In the genomic region with DNA sequence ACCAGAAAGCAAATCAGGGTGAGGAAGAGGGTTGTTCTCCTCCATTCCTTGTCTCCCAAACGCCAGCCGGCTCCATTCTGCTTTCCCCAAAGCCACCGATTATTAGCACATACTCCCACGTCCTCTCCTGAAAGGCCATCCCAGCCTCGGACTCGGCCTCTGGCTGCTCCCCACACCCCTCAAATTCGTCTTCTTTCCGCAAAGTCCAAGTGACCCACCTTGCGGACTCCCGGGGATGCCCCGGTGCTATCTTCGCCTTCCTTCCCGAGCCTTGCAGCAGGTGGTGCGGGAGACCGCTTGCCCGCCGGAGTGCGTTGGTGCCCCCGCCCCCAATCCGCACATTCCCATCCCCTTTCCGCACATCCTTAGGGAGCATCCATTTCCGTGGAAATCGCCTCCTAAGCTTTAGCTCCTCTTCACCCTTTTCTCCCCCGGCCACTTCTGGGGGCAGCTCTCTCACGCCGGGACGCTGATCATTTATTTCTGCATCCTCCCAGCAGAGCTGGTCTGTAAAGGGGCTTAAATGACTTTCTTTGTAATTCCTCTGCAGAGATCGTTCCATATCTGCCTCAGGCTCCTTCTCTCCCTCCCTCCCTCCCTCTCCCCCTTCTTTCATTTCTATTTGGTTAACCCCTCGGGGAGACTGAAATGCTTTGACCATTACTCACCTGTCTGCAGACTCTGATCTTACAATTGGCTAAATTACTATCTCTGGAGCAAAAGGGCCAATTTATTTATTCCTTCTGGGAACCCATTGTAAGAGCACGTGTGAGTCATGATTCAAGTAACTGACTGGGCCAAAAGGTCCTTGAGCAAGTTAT, we compare ENCODE assay signal across 10 cellular contexts. TPM values are rescaled to one million over a fixed set of nuclear protein-coding genes. Genes with fewer than 3 reads are reported as not detected.
A peak's percentile ranks its signal among the peaks of the same experiment; 100 is the strongest.
DNase-seq lines count a peak whose midpoint lies in the region; ATAC-seq, FAIRE-seq and TF ChIP-seq lines count a peak whose summit lies in the region.
"Had no signal": no experiment of that assay in that cellular context is flagged by ENCODE, and none has a peak within 500 bp of the region (broad histone marks: within the 10 kb centered on the region; RNA-seq: fewer than 3 reads in every experiment).

No MANE protein-coding gene starts in this region.

- H3K9me3 ChIP-seq in cardiac muscle cell (ENCODE audit: low read depth), result no peaks in the 10 kb centered on the region
- H3K9me3 ChIP-seq in lung (ENCODE audit: control insufficient read depth in 2 of 2, insufficient read depth in 1 of 2, low read length in 1 of 2), result peaks cover 0 to 2% of the 10 kb centered on the region in 2 donors

- H3K36me3 ChIP-seq in cardiac muscle cell (no peaks in the 10 kb centered on the region), lung (ENCODE audit: control insufficient read depth in 2 of 2, insufficient read depth in 2 of 2, low read length in 2 of 2) (no peaks in the 10 kb centered on the region)

- DNase-seq in cardiac muscle cell (ENCODE audit: low read depth in 1 of 2, low spot score in 1 of 2) (peak in 1 of 2 donors; percentile 79), left ventricle myocardium superior (no peak), chondrocyte (ENCODE audit: low spot score) (no peak), lung (ENCODE audit: low spot score) (no peak), urothelium cell line (ENCODE audit: low spot score) (peak; percentile 81), NCI-H524 treated with DMSO at 0.1 percent for 48 hours (lab: John Stamatoyannopoulos, UW) (no peak)
- no peak for DNase-seq in stimulated activated CD8-positive, alpha-beta memory T cell treated with anti-CD3 and anti-CD28 coated beads, Interleukin-4, amount 100 ng/mL, for 48 hours
- DNase-seq: NCI-H2081 treated with DMSO at 0.1 percent for 48 hours had no signal

- no peak for FAIRE-seq in urothelium cell line (lab: Jason Lieb, UNC)

- no peaks in the 10 kb centered on the region for H3K36me3 Mint-ChIP-seq in chondrocyte (ENCODE audit: low read depth)

- peaks cover 28% of the 10 kb centered on the region for H3K27me3 Mint-ChIP-seq in chondrocyte (ENCODE audit: low read depth)

- H3K4me3 Mint-ChIP-seq in chondrocyte (ENCODE audit: unreplicated experiment), result peak overlapping the region; percentile 71

- no peaks in the 10 kb centered on the region for H3K9me3 Mint-ChIP-seq in chondrocyte (ENCODE audit: low read depth)
- H3K9me3 Mint-ChIP-seq: dendritic cell treated with granulocyte-macrophage colony-stimulating factor and Interleukin-4, amounts not matched to agents 40 ng/mL and 50 ng/mL, for 4 days had no signal

- H3K27ac ChIP-seq in cardiac muscle cell (no peak overlapping the region), lung (ENCODE audit: low read depth in 1 of 2, low read length in 1 of 2) (no peak overlapping the region)

- peaks cover 20% of the 10 kb centered on the region for H3K4me1 Mint-ChIP-seq in chondrocyte (ENCODE audit: low read depth)

- H3K4me1 ChIP-seq in cardiac muscle cell (ENCODE audit: low read depth), result no peaks in the 10 kb centered on the region
- peaks cover 0 to 29% of the 10 kb centered on the region in 2 donors for H3K4me1 ChIP-seq in lung (ENCODE audit: control insufficient read depth in 2 of 2, insufficient read depth in 2 of 2, low read length in 2 of 2)

- H3K27me3 ChIP-seq in cardiac muscle cell (peaks cover 91% of the 10 kb centered on the region), lung (ENCODE audit: control insufficient read depth, insufficient read depth) (no peaks in the 10 kb centered on the region)

- TF ChIP-seq CTCF in cardiac muscle cell (IDR thresholded peaks at IDR 0.05; ENCODE audit: low read depth, low read length) (no peak), chondrocyte (IDR thresholded peaks at IDR 0.05) (no peak), lung (IDR thresholded peaks at IDR 0.05; ENCODE audit: control extremely low read depth, extremely low read depth) (no peak)

- intact Hi-C loops in left ventricle myocardium superior (cut with micrococcal nuclease), result no loop called here

- 32 to 39% methylated on average over 30 of the region's 30 CpGs for WGBS in lung, 2 donors

- no peak for ATAC-seq in left ventricle myocardium superior
- peak; percentile 8 for ATAC-seq in lung (ENCODE audit: insufficient read depth, low FRiP score)
- ATAC-seq in HG02870 (IDR thresholded peaks at IDR 0.05; ENCODE audit: unreplicated experiment), result no peak

- no peak overlapping the region for H3K27ac Mint-ChIP-seq in chondrocyte (ENCODE audit: unreplicated experiment)
- H3K27ac Mint-ChIP-seq: dendritic cell treated with granulocyte-macrophage colony-stimulating factor and Interleukin-4, amounts not matched to agents 40 ng/mL and 50 ng/mL, for 4 days had no signal

- H3K4me3 ChIP-seq in cardiac muscle cell, result peak overlapping the region; percentile 46
- no peak overlapping the region for H3K4me3 ChIP-seq in lung

RNA-seq across cellular contexts. Expression of a gene that starts 1.2 kb away (rescaled TPM):
- total RNA-seq in cardiac muscle cell (2.3 and 2.7 TPM in 2 replicates), left ventricle myocardium superior (not detected), chondrocyte (4.1 to 5.0 TPM in 2 of 3 replicates, not detected in the other), lung (1 to 10 TPM in 1 of 2 donors, under 1 TPM in 1; 0.28 to 6.6 TPM)
- polyA plus RNA-seq in cardiac muscle cell (2.4 and 4.1 TPM in 2 replicates), lung (1 to 10 TPM; 1.2 to 5.6 TPM)
